8 cellular contexts compared by ENCODE assay signal in the genomic region with DNA sequence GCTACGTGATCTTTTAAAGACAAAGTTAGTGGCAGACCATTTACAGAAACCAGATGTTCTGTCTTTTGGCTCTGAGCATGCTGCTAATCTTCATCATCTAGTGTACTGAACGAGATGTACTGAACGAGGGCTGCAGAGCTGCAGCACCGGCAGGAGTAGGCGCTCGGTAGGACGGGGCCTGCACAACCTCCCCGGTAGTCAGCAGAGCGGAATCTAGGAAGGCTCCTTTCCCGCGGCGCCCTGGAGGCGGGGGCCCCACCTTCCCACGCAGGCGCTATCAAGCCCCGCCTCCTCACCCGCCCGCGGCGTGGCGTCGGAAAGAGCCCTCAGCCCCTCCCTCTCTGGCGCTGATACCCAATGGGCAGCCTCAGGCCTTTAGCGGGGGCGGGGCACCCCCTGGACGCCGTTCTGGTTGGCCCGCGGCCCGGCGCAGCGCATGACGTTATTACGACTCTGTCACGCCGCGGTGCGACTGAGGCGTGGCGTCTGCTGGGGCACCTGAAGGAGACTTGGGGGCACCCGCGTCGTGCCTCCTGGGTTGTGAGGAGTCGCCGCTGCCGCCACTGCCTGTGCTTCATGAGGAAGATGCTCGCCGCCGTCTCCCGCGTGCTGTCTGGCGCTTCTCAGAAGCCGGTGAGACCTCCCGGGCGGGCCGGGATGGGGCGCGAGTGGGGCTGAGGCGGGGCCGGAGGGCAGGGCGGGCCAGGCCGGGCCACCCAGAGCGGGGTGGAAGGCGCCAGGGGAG. TPM values are rescaled to one million over a fixed set of nuclear protein-coding genes. Genes with fewer than 3 reads are reported as not detected.
DNase-seq lines count a peak whose midpoint lies in the region; ATAC-seq and TF ChIP-seq lines count a peak whose summit lies in the region.

PDHA1 (plus strand) TSS at position 466 of the 745 bp plus-strand sequence; CDS start at position 577, 111 bp downstream.

- POLR2A ChIA-PET in AG04450 (lab: Yijun Ruan, JAX) (no interaction called here), WTC11 (lab: Charles Lee) (no interaction called here)

- no peaks in the 10 kb centered on the region for H3K27me3 ChIP-seq in AG04450 (ENCODE audit: control insufficient read depth, insufficient read depth, low read length)

- H3K4me1 Mint-ChIP-seq in WTC11: peaks cover 8% of the 10 kb centered on the region

- H3K36me3 Mint-ChIP-seq in WTC11: peaks cover 3% of the 10 kb centered on the region; the same call in 1 of the 2 replicates

- CTCF ChIA-PET in AG04450 (lab: Charles Lee) (no interaction called here), WTC11 (lab: Charles Lee) (no interaction called here)

- DNase-seq in AG04450 (ENCODE audit: low read depth, low spot score) (peak; percentile 69), NCI-H226 (peak; percentile 78), WTC11 (ENCODE audit: low spot score) (peak; percentile 88), cardiac fibroblast (ENCODE audit: low read depth in 2 of 2) (peak; percentile 90 to 93), iPS-NIHi7 (ENCODE audit: extremely low spot score) (peak; percentile 92), smooth muscle cell of the brain vasculature (ENCODE audit: low read depth, low spot score) (peak; percentile 74)

- peak within 1 kb of the TSS; percentile 45 for H3K27ac Mint-ChIP-seq in WTC11

- ATAC-seq in GM18909 (IDR thresholded peaks at IDR 0.05; ENCODE audit: poor library complexity, unreplicated experiment) (peak; percentile 98), HG03175 (IDR thresholded peaks at IDR 0.05; ENCODE audit: unreplicated experiment) (peak; percentile 99), WTC11 (peak; percentile 98)

- H3K4me3 ChIP-seq in AG04450 (ENCODE audit: low read depth, low read length) (peak within 1 kb of the TSS; percentile 74), cardiac fibroblast (replicated peaks in 1 of 2; ENCODE audit: low read depth in 2 of 2, low read length in 2 of 2) (peak within 1 kb of the TSS; percentile 74 to 75)

- no peaks in the 10 kb centered on the region for H3K27me3 Mint-ChIP-seq in WTC11 (ENCODE audit: low read depth)

- H3K9me3 Mint-ChIP-seq in WTC11: no peaks in the 10 kb centered on the region

- peak within 1 kb of the TSS; percentile 80 for H3K4me3 Mint-ChIP-seq in WTC11

- peak within 1 kb of the TSS; percentile 21 for H3K27ac ChIP-seq in AG04450 (ENCODE audit: low read depth, low read length)

- TF ChIP-seq CTCF in AG04450 (IDR thresholded peaks at IDR 0.05; ENCODE audit: low read depth, low read length): no peak
- no peak for TF ChIP-seq CTCF in WTC11 (IDR thresholded peaks at IDR 0.05)
- no peak for TF ChIP-seq CTCF in cardiac fibroblast (IDR thresholded peaks at IDR 0.05; ENCODE audit: low read depth, low read length)

- H3K9me3 ChIP-seq in AG04450 (ENCODE audit: control insufficient read depth, insufficient read depth, low read length): no peaks in the 10 kb centered on the region

TF ChIP-seq in WTC11, 78 proteins besides CTCF, POLR2A, EP300 and RAD21 (continues in another document):
- TF ChIP-seq ZBTB43 (CRISPR knock-in tag; IDR thresholded peaks at IDR 0.05) (no peak), ZNF671 (CRISPR knock-in tag; IDR thresholded peaks at IDR 0.05) (no peak), SOX15 (CRISPR knock-in tag; IDR thresholded peaks at IDR 0.05) (no peak), JAZF1 (CRISPR knock-in tag; IDR thresholded peaks at IDR 0.05) (no peak), GABPB1 (CRISPR knock-in tag; IDR thresholded peaks at IDR 0.05) (0 out of 2 replicates have a peak, but pooled peaks have one; percentile 15), ESRRA (CRISPR knock-in tag; IDR thresholded peaks at IDR 0.05; ENCODE audit: borderline replicate concordance) (no peak), ZNF219 (CRISPR knock-in tag; IDR thresholded peaks at IDR 0.05; ENCODE audit: borderline replicate concordance) (no peak), ZNF121 (CRISPR knock-in tag; IDR thresholded peaks at IDR 0.05) (no peak), CREB1 (CRISPR knock-in tag; IDR thresholded peaks at IDR 0.05) (no peak), FOXK1 (CRISPR knock-in tag; IDR thresholded peaks at IDR 0.05) (no peak), KAT7 (CRISPR knock-in tag; IDR thresholded peaks at IDR 0.05; ENCODE audit: borderline replicate concordance) (no peak), CREM (CRISPR knock-in tag; IDR thresholded peaks at IDR 0.05) (peak; percentile 73; the same call in 1 of the 2 replicates), OVOL2 (CRISPR knock-in tag; IDR thresholded peaks at IDR 0.05; ENCODE audit: borderline replicate concordance) (no peak)
- TF ChIP-seq, protein P1, sequence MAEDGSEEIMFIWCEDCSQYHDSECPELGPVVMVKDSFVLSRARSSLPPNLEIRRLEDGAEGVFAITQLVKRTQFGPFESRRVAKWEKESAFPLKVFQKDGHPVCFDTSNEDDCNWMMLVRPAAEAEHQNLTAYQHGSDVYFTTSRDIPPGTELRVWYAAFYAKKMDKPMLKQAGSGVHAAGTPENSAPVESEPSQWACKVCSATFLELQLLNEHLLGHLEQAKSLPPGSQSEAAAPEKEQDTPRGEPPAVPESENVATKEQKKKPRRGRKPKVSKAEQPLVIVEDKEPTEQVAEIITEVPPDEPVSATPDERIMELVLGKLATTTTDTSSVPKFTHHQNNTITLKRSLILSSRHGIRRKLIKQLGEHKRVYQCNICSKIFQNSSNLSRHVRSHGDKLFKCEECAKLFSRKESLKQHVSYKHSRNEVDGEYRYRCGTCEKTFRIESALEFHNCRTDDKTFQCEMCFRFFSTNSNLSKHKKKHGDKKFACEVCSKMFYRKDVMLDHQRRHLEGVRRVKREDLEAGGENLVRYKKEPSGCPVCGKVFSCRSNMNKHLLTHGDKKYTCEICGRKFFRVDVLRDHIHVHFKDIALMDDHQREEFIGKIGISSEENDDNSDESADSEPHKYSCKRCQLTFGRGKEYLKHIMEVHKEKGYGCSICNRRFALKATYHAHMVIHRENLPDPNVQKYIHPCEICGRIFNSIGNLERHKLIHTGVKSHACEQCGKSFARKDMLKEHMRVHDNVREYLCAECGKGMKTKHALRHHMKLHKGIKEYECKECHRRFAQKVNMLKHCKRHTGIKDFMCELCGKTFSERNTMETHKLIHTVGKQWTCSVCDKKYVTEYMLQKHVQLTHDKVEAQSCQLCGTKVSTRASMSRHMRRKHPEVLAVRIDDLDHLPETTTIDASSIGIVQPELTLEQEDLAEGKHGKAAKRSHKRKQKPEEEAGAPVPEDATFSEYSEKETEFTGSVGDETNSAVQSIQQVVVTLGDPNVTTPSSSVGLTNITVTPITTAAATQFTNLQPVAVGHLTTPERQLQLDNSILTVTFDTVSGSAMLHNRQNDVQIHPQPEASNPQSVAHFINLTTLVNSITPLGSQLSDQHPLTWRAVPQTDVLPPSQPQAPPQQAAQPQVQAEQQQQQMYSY (CRISPR knock-in tag; IDR thresholded peaks at IDR 0.05): no peak
- TF ChIP-seq, protein P2, sequence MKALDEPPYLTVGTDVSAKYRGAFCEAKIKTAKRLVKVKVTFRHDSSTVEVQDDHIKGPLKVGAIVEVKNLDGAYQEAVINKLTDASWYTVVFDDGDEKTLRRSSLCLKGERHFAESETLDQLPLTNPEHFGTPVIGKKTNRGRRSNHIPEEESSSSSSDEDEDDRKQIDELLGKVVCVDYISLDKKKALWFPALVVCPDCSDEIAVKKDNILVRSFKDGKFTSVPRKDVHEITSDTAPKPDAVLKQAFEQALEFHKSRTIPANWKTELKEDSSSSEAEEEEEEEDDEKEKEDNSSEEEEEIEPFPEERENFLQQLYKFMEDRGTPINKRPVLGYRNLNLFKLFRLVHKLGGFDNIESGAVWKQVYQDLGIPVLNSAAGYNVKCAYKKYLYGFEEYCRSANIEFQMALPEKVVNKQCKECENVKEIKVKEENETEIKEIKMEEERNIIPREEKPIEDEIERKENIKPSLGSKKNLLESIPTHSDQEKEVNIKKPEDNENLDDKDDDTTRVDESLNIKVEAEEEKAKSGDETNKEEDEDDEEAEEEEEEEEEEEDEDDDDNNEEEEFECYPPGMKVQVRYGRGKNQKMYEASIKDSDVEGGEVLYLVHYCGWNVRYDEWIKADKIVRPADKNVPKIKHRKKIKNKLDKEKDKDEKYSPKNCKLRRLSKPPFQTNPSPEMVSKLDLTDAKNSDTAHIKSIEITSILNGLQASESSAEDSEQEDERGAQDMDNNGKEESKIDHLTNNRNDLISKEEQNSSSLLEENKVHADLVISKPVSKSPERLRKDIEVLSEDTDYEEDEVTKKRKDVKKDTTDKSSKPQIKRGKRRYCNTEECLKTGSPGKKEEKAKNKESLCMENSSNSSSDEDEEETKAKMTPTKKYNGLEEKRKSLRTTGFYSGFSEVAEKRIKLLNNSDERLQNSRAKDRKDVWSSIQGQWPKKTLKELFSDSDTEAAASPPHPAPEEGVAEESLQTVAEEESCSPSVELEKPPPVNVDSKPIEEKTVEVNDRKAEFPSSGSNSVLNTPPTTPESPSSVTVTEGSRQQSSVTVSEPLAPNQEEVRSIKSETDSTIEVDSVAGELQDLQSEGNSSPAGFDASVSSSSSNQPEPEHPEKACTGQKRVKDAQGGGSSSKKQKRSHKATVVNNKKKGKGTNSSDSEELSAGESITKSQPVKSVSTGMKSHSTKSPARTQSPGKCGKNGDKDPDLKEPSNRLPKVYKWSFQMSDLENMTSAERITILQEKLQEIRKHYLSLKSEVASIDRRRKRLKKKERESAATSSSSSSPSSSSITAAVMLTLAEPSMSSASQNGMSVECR (CRISPR knock-in tag; IDR thresholded peaks at IDR 0.05; ENCODE audit: borderline replicate concordance): peak; percentile 32; the same call in 1 of the 2 replicates
- TF ChIP-seq, protein P3, sequence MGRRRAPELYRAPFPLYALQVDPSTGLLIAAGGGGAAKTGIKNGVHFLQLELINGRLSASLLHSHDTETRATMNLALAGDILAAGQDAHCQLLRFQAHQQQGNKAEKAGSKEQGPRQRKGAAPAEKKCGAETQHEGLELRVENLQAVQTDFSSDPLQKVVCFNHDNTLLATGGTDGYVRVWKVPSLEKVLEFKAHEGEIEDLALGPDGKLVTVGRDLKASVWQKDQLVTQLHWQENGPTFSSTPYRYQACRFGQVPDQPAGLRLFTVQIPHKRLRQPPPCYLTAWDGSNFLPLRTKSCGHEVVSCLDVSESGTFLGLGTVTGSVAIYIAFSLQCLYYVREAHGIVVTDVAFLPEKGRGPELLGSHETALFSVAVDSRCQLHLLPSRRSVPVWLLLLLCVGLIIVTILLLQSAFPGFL (CRISPR knock-in tag; IDR thresholded peaks at IDR 0.05; ENCODE audit: borderline replicate concordance): no peak

RNA-seq across cellular contexts. Expression of gene PDHA1, which starts in this region (rescaled TPM):
- 154 and 166 TPM in 2 replicates for polyA plus RNA-seq in AG04450 (2011; rRNA removed)
- 48.9 and 64.5 TPM in 2 replicates for polyA minus RNA-seq in AG04450 (2011; rRNA and poly(A)+ RNA removed)
- total RNA-seq in WTC11 (2021): 246 to 292 TPM (median 271 TPM) in 3 replicates

Comparison
In these comparisons a context has a peak if more than half of its experiments do, and no peak if none do; other contexts are left out.
1. Peak in every context shown above with its lines: DNase-seq, ATAC-seq, H3K4me3 ChIP-seq and H3K27ac ChIP-seq.